8 cellular contexts compared by ENCODE assay signal in genomic region chr7:152025077-152025936, GRCh38. TPM values are rescaled to one million over a fixed set of nuclear protein-coding genes. Genes with fewer than 3 reads are reported as not detected.
DNase-seq lines count a peak whose midpoint lies in the region; ATAC-seq and TF ChIP-seq lines count a peak whose summit lies in the region.

GALNT11 (plus strand) TSS chr7:152025674; CDS start chr7:152094228, 68,554 bp downstream.

- TF ChIP-seq RAD21 in IMR-90 (IDR thresholded peaks at IDR 0.05; ENCODE audit: low read length) = 0 out of 2 replicates have a peak, but pooled peaks have one; percentile 7

- H3K4me3 Mint-ChIP-seq in neural crest cell = peak within 1 kb of the TSS; percentile 93

- peak within 1 kb of the TSS; percentile 77 for H3K9ac ChIP-seq in IMR-90 (ENCODE audit: low read depth, low read length)

- intact Hi-C loops in IMR-90 (cut with micrococcal nuclease) = loop anchor here (5.0 kb wide), 1 partner anchor 122 kb away; no protein-coding TSS in a partner anchor
- intact Hi-C loops in stomach (cut with DNase I; ENCODE audit: low total_unique reads) = no loop called here

- H3K4me3 ChIP-seq in IMR-90 (ENCODE audit: insufficient read depth, low read depth, low read length) (peak within 1 kb of the TSS; percentile 88), RWPE2 (ENCODE audit: severe bottlenecking) (peak within 1 kb of the TSS; percentile 92), stomach (peak within 1 kb of the TSS; percentile 64 to 77 (median 74))

- peak within 1 kb of the TSS; percentile 91 for H2AFZ ChIP-seq in IMR-90 (replicated peaks; ENCODE audit: low read length, poor library complexity)

- POLR2A ChIA-PET in IMR-90 (lab: Charles Lee; ENCODE audit: unreplicated experiment) = no interaction called here

- peaks cover 5% of the 10 kb centered on the region for H3K9me3 Mint-ChIP-seq in neural crest cell

- peak within 1 kb of the TSS; percentile 87 for H2AK9ac ChIP-seq in IMR-90 (replicated peaks; ENCODE audit: low read depth, low read length, poor library complexity)

- H2BK120ac ChIP-seq in IMR-90 (ENCODE audit: low read depth, low read length) = peak within 1 kb of the TSS; percentile 32; the same call in 1 of the 2 replicates

- WGBS in IMR-90 (ENCODE audit: extremely low coverage in 2 of 2, insufficient read length in 1 of 2), 2 experiments = 4% methylated on average over 48 of the region's 84 CpGs; no CpG with 5 or more reads in 1 of the 2 experiments
- WGBS in stomach, 5 donors = 3 to 12% (median 4%) methylated on average over 19 to 84 of the region's 84 CpGs

- H3K4me1 Mint-ChIP-seq in neural crest cell = peaks cover 14% of the 10 kb centered on the region

- peak within 1 kb of the TSS; percentile 89 for H3K14ac ChIP-seq in IMR-90 (replicated peaks; ENCODE audit: low read depth, low read length)

- peak; percentile 69 for DNase-seq in DMS79 (lab: John Stamatoyannopoulos, UW)
- peak; percentile 79 for DNase-seq in IMR-90
- peak; percentile 72 for DNase-seq in RWPE2 (ENCODE audit: low spot score)
- peak; percentile 88 for DNase-seq in activated gamma-delta T cell (lab: John Stamatoyannopoulos, UW)
- DNase-seq in fibroblast of the conjunctiva (ENCODE audit: low read depth) = peak; percentile 53
- peak; percentile 77 for DNase-seq in neural crest cell (ENCODE audit: low read depth, low spot score)
- peak; percentile 91 for DNase-seq in stomach

- TF ChIP-seq EP300 in stomach (IDR thresholded peaks at IDR 0.05) = no peak

- peak within 1 kb of the TSS; percentile 79 for H3K4ac ChIP-seq in IMR-90 (ENCODE audit: low read depth, low read length)

- TF ChIP-seq CTCF in IMR-90 (conservative IDR thresholded peaks at IDR 0.05; ENCODE audit: low read depth, low read length) (peak; percentile 43), RWPE2 (IDR thresholded peaks at IDR 0.05; ENCODE audit: poor library complexity, severe bottlenecking) (peak; percentile 46), neural crest cell (conservative IDR thresholded peaks at IDR 0.05) (peak; percentile 48), stomach (IDR thresholded peaks at IDR 0.05) (peak in 3 of 7 experiments; percentile 12 to 32 (median 18))

- peak within 1 kb of the TSS; percentile 76 for H4K91ac ChIP-seq in IMR-90 (ENCODE audit: insufficient read depth, low read depth, low read length)

- peak within 1 kb of the TSS; percentile 52 to 79 for H4K8ac ChIP-seq in IMR-90 (ENCODE audit: low read depth in 2 of 2, low read length in 2 of 2)

- no peaks in the 10 kb centered on the region for H4K20me1 ChIP-seq in IMR-90 (ENCODE audit: insufficient read depth, low read length)

- peaks cover 25% of the 10 kb centered on the region for H3K36me3 Mint-ChIP-seq in neural crest cell (ENCODE audit: low read depth)

- H3K9me1 ChIP-seq in IMR-90 (ENCODE audit: insufficient read depth, low read length) = peaks cover 6% of the 10 kb centered on the region; the same call in 1 of the 2 replicates

- ATAC-seq in GM21529 (IDR thresholded peaks at IDR 0.05; ENCODE audit: unreplicated experiment) = peak; percentile 93
- ATAC-seq in IMR-90 (ENCODE audit: low read depth) = peak; percentile 99
- peak; percentile 97 for ATAC-seq in RWPE2 (ENCODE audit: low read depth)

- H3K4me1 ChIP-seq in IMR-90 (ENCODE audit: control insufficient read depth, insufficient read depth, low read length) (peaks cover 5% of the 10 kb centered on the region), RWPE2 (ENCODE audit: insufficient read depth, poor library complexity, severe bottlenecking) (no peaks in the 10 kb centered on the region), stomach (peaks cover 13 to 40% (median 23%) of the 10 kb centered on the region in 4 donors)

- BruUV-seq in IMR-90 (replicated peaks; lab: Mats Ljungman, UMichigan) = no TSS peak

- peak within 1 kb of the TSS; percentile 59 for H3K23ac ChIP-seq in IMR-90 (ENCODE audit: low read depth, low read length)

- H3K36me3 ChIP-seq in IMR-90 (ENCODE audit: control insufficient read depth, insufficient read depth, low read length) (peaks cover 6% of the 10 kb centered on the region; the same call in 1 of the 2 replicates), RWPE2 (ENCODE audit: low read depth) (peaks cover 13% of the 10 kb centered on the region), stomach (peaks cover 0 to 11% (median 5%) of the 10 kb centered on the region in 4 donors)

- H2BK20ac ChIP-seq in IMR-90 (ENCODE audit: low read depth, low read length) = no peak within 1 kb of the TSS

- no peak within 1 kb of the TSS for H2BK15ac ChIP-seq in IMR-90 (ENCODE audit: low read depth, low read length)

- peaks cover 8 to 14% of the 10 kb centered on the region in 2 experiments for H3K79me1 ChIP-seq in IMR-90 (ENCODE audit: low read depth in 1 of 2, low read length in 2 of 2)

- H2BK5ac ChIP-seq in IMR-90 (ENCODE audit: low read depth, low read length, poor library complexity, severe bottlenecking) = peak within 1 kb of the TSS; percentile 58

- in situ Hi-C loops in IMR-90 (cut with MboI; ENCODE audit: low sequenced_read_pairs) = no loop called here

- H3K27ac ChIP-seq in IMR-90 (ENCODE audit: insufficient read depth, low read length) = peak within 1 kb of the TSS; percentile 66
- peak within 1 kb of the TSS; percentile 40 for H3K27ac ChIP-seq in RWPE2 (ENCODE audit: poor library complexity, severe bottlenecking)
- H3K27ac ChIP-seq in stomach = peak within 1 kb of the TSS; percentile 87 to 95 (median 91)

- dilution Hi-C loops in IMR-90 (cut with HindIII; ENCODE audit: low sequenced_read_pairs, unreplicated experiment) = no loop called here

- H3K56ac ChIP-seq in IMR-90 (ENCODE audit: extremely low read depth, insufficient read depth, low read length) = peak within 1 kb of the TSS; percentile 28; the same call in 1 of the 2 replicates

- TF ChIP-seq POLR2A in IMR-90 (IDR thresholded peaks at IDR 0.05; ENCODE audit: low read depth, low read length) (peak; percentile 76), stomach (IDR thresholded peaks at IDR 0.05) (no peak)

- peaks cover 6% of the 10 kb centered on the region for H3K27me3 Mint-ChIP-seq in neural crest cell (ENCODE audit: low read depth)

- peak within 1 kb of the TSS; percentile 75 for H4K5ac ChIP-seq in IMR-90 (ENCODE audit: low read depth, low read length)

- H3K18ac ChIP-seq in IMR-90 (ENCODE audit: low read depth, low read length) = peak within 1 kb of the TSS; percentile 2; the same call in 1 of the 2 replicates

- H3K27me3 ChIP-seq in IMR-90 (ENCODE audit: control insufficient read depth, insufficient read depth, low read length) = peaks cover 5% of the 10 kb centered on the region
- H3K27me3 ChIP-seq in RWPE2 (ENCODE audit: insufficient read depth, poor library complexity, severe bottlenecking) = no peaks in the 10 kb centered on the region
- H3K27me3 ChIP-seq in stomach = no peaks in the 10 kb centered on the region

- CTCF ChIA-PET in IMR-90 (lab: Yijun Ruan, JAX) = no interaction called here

- H3K27ac Mint-ChIP-seq in neural crest cell (ENCODE audit: unreplicated experiment) = peak within 1 kb of the TSS; percentile 89

- H3K4me2 ChIP-seq in IMR-90 (ENCODE audit: low read depth, low read length) = peak within 1 kb of the TSS; percentile 84

- no peak within 1 kb of the TSS for H2AK5ac ChIP-seq in IMR-90 (ENCODE audit: low read depth, low read length)

- no peaks in the 10 kb centered on the region for H3K9me3 ChIP-seq in IMR-90 (ENCODE audit: control insufficient read depth, insufficient read depth, low read length)
- H3K9me3 ChIP-seq in RWPE2 (ENCODE audit: severe bottlenecking) = peaks cover 4% of the 10 kb centered on the region
- H3K9me3 ChIP-seq in stomach = no peaks in the 10 kb centered on the region

TF ChIP-seq in IMR-90, 13 proteins besides CTCF, POLR2A, EP300 and RAD21 (continues in another document):
- TF ChIP-seq MXI1 (IDR thresholded peaks at IDR 0.05; ENCODE audit: borderline replicate concordance, low read depth, low read length) (peak; percentile 50), CHD1 (IDR thresholded peaks at IDR 0.05; ENCODE audit: low read depth, low read length) (no peak), ELK1 (IDR thresholded peaks at IDR 0.05; ENCODE audit: borderline replicate concordance, low read depth, low read length) (no peak), USF2 (IDR thresholded peaks at IDR 0.05; ENCODE audit: low read depth, low read length) (peak; percentile 79), CEBPB (IDR thresholded peaks at IDR 0.05; ENCODE audit: low read depth, low read length) (peak; percentile 91), NFE2L2 (IDR thresholded peaks at IDR 0.05; ENCODE audit: low read depth, low read length) (no peak), MAZ (IDR thresholded peaks at IDR 0.05; ENCODE audit: borderline replicate concordance, low read depth, low read length) (peak; percentile 81; the same call in 1 of the 2 replicates), SMC3 (IDR thresholded peaks at IDR 0.05; ENCODE audit: low read depth, low read length) (no peak), RFX5 (IDR thresholded peaks at IDR 0.05; ENCODE audit: low read depth, low read length) (no peak; the same call in 1 of the 2 replicates), BHLHE40 (IDR thresholded peaks at IDR 0.05; ENCODE audit: low read depth, low read length) (peak; percentile 68), MAFK (IDR thresholded peaks at IDR 0.05; ENCODE audit: low read depth, low read length) (no peak), RCOR1 (IDR thresholded peaks at IDR 0.05; ENCODE audit: insufficient replicate concordance, low read length) (no peak)

RNA-seq across cellular contexts. Expression of gene GALNT11, which starts in this region (rescaled TPM):
- 24.4 and 31.9 TPM in 2 replicates for total RNA-seq in IMR-90 (2012; rRNA removed)
- 23.2 and 29.3 TPM in 2 replicates for polyA plus RNA-seq in IMR-90 (2012; rRNA removed)
- 17.7 TPM in 2 replicates for polyA plus RNA-seq in IMR-90 (2012; cell fraction: cytosol; rRNA removed)
- 12.2 and 40.3 TPM in 2 replicates for polyA plus RNA-seq in IMR-90 (2012; cell fraction: nucleus; rRNA removed; ENCODE audit: low replicate concordance)
- total RNA-seq in neural crest cell = 30.6 and 33.7 TPM in 2 replicates
- 100 to 1,000 TPM in 1 of 5 donors, 10 to 100 TPM in 4; 21.4 to 331 (median 36.5) TPM for total RNA-seq in stomach
- polyA plus RNA-seq in stomach = 10 to 100 TPM; 13.6 to 16.6 (median 15.9) TPM

Comparison
In these comparisons a context has a peak if more than half of its experiments do, and no peak if none do; other contexts are left out.
1. Peak in every context shown above with its lines: DNase-seq, ATAC-seq, H3K4me3 ChIP-seq and H3K27ac ChIP-seq.
2. H3K27ac ChIP-seq: peak in every context shown above with its lines; median percentile 91 in stomach; 66 in IMR-90; 40 in RWPE2.